18 cellular contexts compared by ENCODE assay signal in the genomic region with DNA sequence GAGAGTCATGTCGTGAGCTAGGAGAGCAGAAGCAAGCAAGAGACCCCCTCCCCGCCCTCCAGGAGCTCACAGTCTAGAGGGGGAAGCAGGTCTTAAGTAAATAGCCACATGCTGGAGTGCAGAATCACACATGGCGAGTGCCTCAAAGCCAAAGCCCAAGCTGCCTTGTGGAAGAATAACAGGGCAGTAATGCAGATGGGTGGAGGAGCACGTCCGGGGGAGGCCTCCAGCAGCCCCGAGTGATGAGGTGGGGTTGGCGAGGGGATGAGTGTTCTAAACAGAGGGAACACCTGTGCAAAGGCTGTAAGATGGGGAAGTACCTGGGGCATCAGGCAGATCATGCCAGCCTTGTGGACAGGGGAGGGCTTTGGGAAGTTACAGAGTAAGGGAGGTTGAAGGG. TPM values are rescaled to one million over a fixed set of nuclear protein-coding genes. Genes with fewer than 3 reads are reported as not detected.
DNase-seq lines count a peak whose midpoint lies in the region; ATAC-seq and TF ChIP-seq lines count a peak whose summit lies in the region.
"Had no signal": no experiment of that assay in that cellular context is flagged by ENCODE, and none has a peak within 500 bp of the region (broad histone marks: within the 10 kb centered on the region; RNA-seq: fewer than 3 reads in every experiment).

No MANE protein-coding gene starts in this region.

- H4K20me1 ChIP-seq in neural progenitor cell (ENCODE audit: low read depth) = no peaks in the 10 kb centered on the region

- no peak overlapping the region for H3K4me3 Mint-ChIP-seq in neural progenitor cell
- H3K4me3 Mint-ChIP-seq: CD14-positive monocyte; CD8-positive, alpha-beta T cell had no signal

- H3K4me2 ChIP-seq in neural progenitor cell = no peak overlapping the region

- peaks cover 33% of the 10 kb centered on the region for H3K27me3 ChIP-seq in left ventricle myocardium inferior (ENCODE audit: low read depth)
- H3K27me3 ChIP-seq in right atrium auricular region = no peaks in the 10 kb centered on the region
- no peaks in the 10 kb centered on the region for H3K27me3 ChIP-seq in neural progenitor cell
- H3K27me3 ChIP-seq in upper lobe of right lung = no peaks in the 10 kb centered on the region

- peak; percentile 23 for DNase-seq in activated CD4-positive, CD25-positive, alpha-beta regulatory T cell treated with anti-CD3 and anti-CD28 coated beads, Interleukin-2, amount 50 U/mL, for 72 hours
- no peak for DNase-seq in left ventricle myocardium inferior
- DNase-seq in right atrium auricular region (ENCODE audit: low spot score) = no peak
- no peak for DNase-seq in neural progenitor cell (ENCODE audit: low spot score)
- peak; percentile 46 for DNase-seq in upper lobe of right lung
- DNase-seq in DMS53 (lab: John Stamatoyannopoulos, UW) = no peak
- no peak for DNase-seq in activated CD4-positive, alpha-beta T cell treated with anti-CD3 and anti-CD28 coated beads for 1 hour
- DNase-seq: CD8-positive, alpha-beta T cell; COR-L47; DMS153; DND-41; GDM1 had no signal

- peaks cover 7% of the 10 kb centered on the region for H3K4me1 ChIP-seq in left ventricle myocardium inferior
- no peaks in the 10 kb centered on the region for H3K4me1 ChIP-seq in right atrium auricular region
- H3K4me1 ChIP-seq in neural progenitor cell = peaks cover 16% of the 10 kb centered on the region
- no peaks in the 10 kb centered on the region for H3K4me1 ChIP-seq in upper lobe of right lung

- intact Hi-C loops in left ventricle myocardium inferior (cut with micrococcal nuclease) = no loop called here
- intact Hi-C loops in upper lobe of right lung (cut with DNase I) = no loop called here

- peaks cover 11% of the 10 kb centered on the region for H3K27me3 Mint-ChIP-seq in neural progenitor cell (ENCODE audit: insufficient read depth, low read depth)

- H3K36me3 ChIP-seq in left ventricle myocardium inferior (no peaks in the 10 kb centered on the region), right atrium auricular region (no peaks in the 10 kb centered on the region), neural progenitor cell (no peaks in the 10 kb centered on the region), upper lobe of right lung (no peaks in the 10 kb centered on the region)

- no peak for ATAC-seq in activated CD4-positive, CD25-positive, alpha-beta regulatory T cell treated with anti-CD3 and anti-CD28 coated beads, Interleukin-2, amount 50 U/mL, for 24 hours
- no peak for ATAC-seq in upper lobe of right lung
- ATAC-seq: CD8-positive, alpha-beta T cell; HCT116 had no signal

- peak overlapping the region; percentile 16 for H3K27ac Mint-ChIP-seq in neural progenitor cell
- H3K27ac Mint-ChIP-seq: CD14-positive monocyte; CD8-positive, alpha-beta T cell had no signal

- peak overlapping the region; percentile 19 for H3K27ac ChIP-seq in left ventricle myocardium inferior (replicated peaks)
- no peak overlapping the region for H3K27ac ChIP-seq in right atrium auricular region
- H3K27ac ChIP-seq in neural progenitor cell = no peak overlapping the region
- H3K27ac ChIP-seq in upper lobe of right lung = no peak overlapping the region
- H3K27ac ChIP-seq: 22Rv1 had no signal

- H3K9ac ChIP-seq in neural progenitor cell = no peak overlapping the region

- H3K9me3 Mint-ChIP-seq in neural progenitor cell = no peaks in the 10 kb centered on the region
- H3K9me3 Mint-ChIP-seq: CD8-positive, alpha-beta T cell had no signal

- H3K4me3 ChIP-seq in left ventricle myocardium inferior (no peak overlapping the region), right atrium auricular region (no peak overlapping the region), neural progenitor cell (no peak overlapping the region), upper lobe of right lung (no peak overlapping the region)

- H3F3A ChIP-seq in neural progenitor cell (ENCODE audit: low read depth) = peaks cover 8% of the 10 kb centered on the region

- H3K9me3 ChIP-seq in left ventricle myocardium inferior (replicated peaks) (no peaks in the 10 kb centered on the region), right atrium auricular region (no peaks in the 10 kb centered on the region), neural progenitor cell (ENCODE audit: low read depth) (no peaks in the 10 kb centered on the region), upper lobe of right lung (no peaks in the 10 kb centered on the region)

- H3K4me1 Mint-ChIP-seq in neural progenitor cell = peaks cover 51% of the 10 kb centered on the region

- no peak for TF ChIP-seq CTCF in left ventricle myocardium inferior (IDR thresholded peaks at IDR 0.05; ENCODE audit: borderline replicate concordance)
- TF ChIP-seq CTCF in right atrium auricular region (IDR thresholded peaks at IDR 0.05) = no peak
- TF ChIP-seq CTCF in neural progenitor cell (IDR thresholded peaks at IDR 0.05) = no peak
- TF ChIP-seq CTCF in upper lobe of right lung (IDR thresholded peaks at IDR 0.05) = no peak

- no peaks in the 10 kb centered on the region for H3K36me3 Mint-ChIP-seq in neural progenitor cell
- H3K36me3 Mint-ChIP-seq: CD14-positive monocyte; CD8-positive, alpha-beta T cell had no signal

- no peaks in the 10 kb centered on the region for H3K79me2 ChIP-seq in neural progenitor cell (ENCODE audit: low read depth)

- no peak overlapping the region for H2AFZ ChIP-seq in neural progenitor cell (replicated peaks)

RNA-seq across cellular contexts. Expression of a gene that starts 9.1 kb away (rescaled TPM):
- total RNA-seq in left ventricle myocardium inferior (7.4 TPM), right atrium auricular region (1 to 10 TPM; 4.6 to 9.8 TPM), neural progenitor cell (ENCODE audit: low replicate concordance) (0.39 and 1.2 TPM in 2 replicates), upper lobe of right lung (1.2 TPM)
- total RNA-seq: A673; CD8-positive, alpha-beta T cell had no signal

RNA-seq across cellular contexts. Expression of a gene that starts 37.7 kb away (rescaled TPM):
- total RNA-seq in left ventricle myocardium inferior (not detected), right atrium auricular region (under 1 TPM in 1 of 2 donors, not detected in 1; 0.83 TPM), neural progenitor cell (ENCODE audit: low replicate concordance) (not detected in 2 replicates), upper lobe of right lung (not detected)
- total RNA-seq: A673; CD8-positive, alpha-beta T cell; H4 had no signal

RNA-seq across cellular contexts. Expression of a gene that starts 48.8 kb away (rescaled TPM):
- total RNA-seq in left ventricle myocardium inferior (0.41 TPM), right atrium auricular region (1 to 10 TPM in 1 of 2 donors, not detected in 1; 2.1 TPM), neural progenitor cell (ENCODE audit: low replicate concordance) (0.09 TPM in 1 of 2 replicates, not detected in the other), upper lobe of right lung (14.3 TPM)
- total RNA-seq: A673; CD8-positive, alpha-beta T cell; H4 had no signal

RNA-seq across cellular contexts. Expression of a gene that starts 59.9 kb away (rescaled TPM):
- total RNA-seq in left ventricle myocardium inferior = not detected
- under 1 TPM in 1 of 2 donors, not detected in 1; 0.08 TPM for total RNA-seq in right atrium auricular region
- 0.12 TPM in 1 of 2 replicates, not detected in the other for total RNA-seq in neural progenitor cell (ENCODE audit: low replicate concordance)
- 0.35 TPM for total RNA-seq in upper lobe of right lung
- total RNA-seq: A673; CD8-positive, alpha-beta T cell had no signal

Comparison
In these comparisons a context has a peak if more than half of its experiments do, and no peak if none do; other contexts are left out.
1. DNase-seq: peak in activated CD4-positive, CD25-positive, alpha-beta regulatory T cell treated with anti-CD3 and anti-CD28 coated beads, Interleukin-2, amount 50 U/mL, for 72 hours (single experiment) and upper lobe of right lung (single experiment); none in left ventricle myocardium inferior (single experiment), right atrium auricular region (single experiment), neural progenitor cell (single experiment), DMS53 (single experiment) and activated CD4-positive, alpha-beta T cell treated with anti-CD3 and anti-CD28 coated beads for 1 hour (single experiment).